1 cellular context compared by ENCODE assay signal in the genomic region with DNA sequence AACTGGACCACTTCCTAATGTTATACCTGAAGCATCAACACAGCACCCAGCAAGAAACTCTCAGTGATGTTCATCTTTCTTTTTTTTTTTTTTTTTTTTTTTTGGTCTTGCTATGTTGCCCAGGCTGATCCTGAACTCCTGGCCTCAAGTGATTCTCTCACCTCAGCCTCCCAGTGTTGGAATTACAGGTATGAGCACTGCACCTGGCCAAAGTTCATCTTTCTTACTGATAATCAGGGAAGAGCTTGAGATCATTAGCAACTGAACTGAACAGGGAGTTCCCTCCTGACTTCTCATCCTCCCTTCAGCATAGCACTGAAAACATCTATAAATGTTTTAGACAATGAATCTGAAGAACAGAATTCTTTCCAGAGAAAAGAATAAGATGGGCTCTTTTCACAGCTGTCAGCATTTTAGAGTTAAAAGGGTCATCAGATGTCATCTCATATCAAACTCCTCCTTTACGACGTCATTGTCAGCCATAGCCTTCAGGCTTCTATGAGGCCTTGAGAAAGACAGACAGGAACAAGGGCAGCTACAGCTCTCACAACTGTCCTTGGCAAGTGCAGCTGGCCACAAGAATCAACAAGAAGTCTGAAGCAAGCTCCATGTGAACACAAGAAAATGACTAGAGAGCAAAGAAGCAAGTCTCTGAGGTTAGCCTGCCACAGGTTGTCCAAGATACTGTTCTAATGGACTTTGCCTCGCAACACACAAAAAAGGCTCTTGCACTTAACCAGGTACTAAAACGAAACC.
TF ChIP-seq lines count a peak whose summit lies in the region.

No MANE protein-coding gene starts in this region.

TF ChIP-seq in HepG2, 621 proteins besides CTCF, POLR2A, EP300 and RAD21 (continued from another document):
- TF ChIP-seq, protein P1, sequence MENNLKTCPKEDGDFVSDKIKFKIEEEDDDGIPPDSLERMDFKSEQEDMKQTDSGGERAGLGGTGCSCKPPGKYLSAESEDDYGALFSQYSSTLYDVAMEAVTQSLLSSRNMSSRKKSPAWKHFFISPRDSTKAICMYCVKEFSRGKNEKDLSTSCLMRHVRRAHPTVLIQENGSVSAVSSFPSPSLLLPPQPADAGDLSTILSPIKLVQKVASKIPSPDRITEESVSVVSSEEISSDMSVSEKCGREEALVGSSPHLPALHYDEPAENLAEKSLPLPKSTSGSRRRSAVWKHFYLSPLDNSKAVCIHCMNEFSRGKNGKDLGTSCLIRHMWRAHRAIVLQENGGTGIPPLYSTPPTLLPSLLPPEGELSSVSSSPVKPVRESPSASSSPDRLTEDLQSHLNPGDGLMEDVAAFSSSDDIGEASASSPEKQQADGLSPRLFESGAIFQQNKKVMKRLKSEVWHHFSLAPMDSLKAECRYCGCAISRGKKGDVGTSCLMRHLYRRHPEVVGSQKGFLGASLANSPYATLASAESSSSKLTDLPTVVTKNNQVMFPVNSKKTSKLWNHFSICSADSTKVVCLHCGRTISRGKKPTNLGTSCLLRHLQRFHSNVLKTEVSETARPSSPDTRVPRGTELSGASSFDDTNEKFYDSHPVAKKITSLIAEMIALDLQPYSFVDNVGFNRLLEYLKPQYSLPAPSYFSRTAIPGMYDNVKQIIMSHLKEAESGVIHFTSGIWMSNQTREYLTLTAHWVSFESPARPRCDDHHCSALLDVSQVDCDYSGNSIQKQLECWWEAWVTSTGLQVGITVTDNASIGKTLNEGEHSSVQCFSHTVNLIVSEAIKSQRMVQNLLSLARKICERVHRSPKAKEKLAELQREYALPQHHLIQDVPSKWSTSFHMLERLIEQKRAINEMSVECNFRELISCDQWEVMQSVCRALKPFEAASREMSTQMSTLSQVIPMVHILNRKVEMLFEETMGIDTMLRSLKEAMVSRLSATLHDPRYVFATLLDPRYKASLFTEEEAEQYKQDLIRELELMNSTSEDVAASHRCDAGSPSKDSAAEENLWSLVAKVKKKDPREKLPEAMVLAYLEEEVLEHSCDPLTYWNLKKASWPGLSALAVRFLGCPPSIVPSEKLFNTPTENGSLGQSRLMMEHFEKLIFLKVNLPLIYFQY (CRISPR knock-in tag; IDR thresholded peaks at IDR 0.05; ENCODE audit: borderline replicate concordance), result no peak
